Comparison of ENCODE assay signal across 22 cellular contexts in genomic region chr20:42986143-42986773, GRCh38.
"Had no signal": no experiment of that assay in that cellular context is flagged by ENCODE, and none has a peak within 500 bp of the region (broad histone marks: within the 10 kb centered on the region; RNA-seq: fewer than 3 reads in every experiment).

No MANE protein-coding gene starts in this region.

- H3K27ac ChIP-seq: body of pancreas, dorsolateral prefrontal cortex, hepatocyte, lower lobe of right lung, prostate gland, skin epidermis had no signal

- H3K27me3 ChIP-seq: body of pancreas, hepatocyte had no signal

- H3K9me3 ChIP-seq: body of pancreas, lower lobe of right lung, prostate gland had no signal

- H3K4me3 ChIP-seq: body of pancreas, dorsolateral prefrontal cortex, hepatocyte, lower lobe of right lung, prostate gland, skin epidermis had no signal

- H3K4me1 ChIP-seq: lower lobe of right lung, prostate gland had no signal

- H3K36me3 ChIP-seq: lower lobe of right lung, prostate gland had no signal

- DNase-seq: activated CD4-positive, alpha-beta memory T cell treated with anti-CD3 and anti-CD28 coated beads, Interleukin-2, amount 10 ng/mL, durations not matched to agents 7 days and 5 days; activated CD4-positive, alpha-beta T cell treated with anti-CD3 and anti-CD28 coated beads for 36 hours; activated CD8-positive, alpha-beta memory T cell treated with anti-CD3 and anti-CD28 coated beads, Interleukin-2, amount 10 ng/mL, durations not matched to agents 7 days and 5 days; activated naive CD4-positive, alpha-beta T cell treated with Interleukin-2 at 50 U/mL for 16 hours; activated naive CD8-positive, alpha-beta T cell treated with anti-CD3 and anti-CD28 coated beads, Interleukin-2, amount 10 ng/mL, durations not matched to agents 7 days and 5 days; body of pancreas; central memory CD4-positive, alpha-beta T cell; dorsolateral prefrontal cortex; foreskin fibroblast; lower lobe of right lung; nephron progenitor cell; nucleus accumbens; right cardiac atrium; stimulated activated CD4-positive, alpha-beta T cell treated with anti-CD3 and anti-CD28 coated beads, Interleukin-15, amount 100 ng/mL, for 24 hours; stimulated activated CD4-positive, alpha-beta T cell treated with anti-CD3 and anti-CD28 coated beads, Interleukin-2, amount 100 ng/mL, for 48 hours; stimulated activated naive CD8-positive, alpha-beta T cell treated with anti-CD3 and anti-CD28 coated beads, Interleukin-15, amount 100 ng/mL, for 72 hours; trophoblast cell had no signal

- FAIRE-seq: colon had no signal

- ATAC-seq: activated CD4-positive, alpha-beta T cell treated with anti-CD3 and anti-CD28 coated beads for 36 hours; activated CD8-positive, alpha-beta memory T cell treated with anti-CD3 and anti-CD28 coated beads, Interleukin-2, amount 10 ng/mL, durations not matched to agents 7 days and 5 days; activated T-helper 17 cell treated with anti-CD3 and anti-CD28 coated beads, Interleukin-2, amount 50 U/mL, for 72 hours; body of pancreas; lower lobe of right lung; right cardiac atrium; stimulated activated naive CD8-positive, alpha-beta T cell treated with anti-CD3 and anti-CD28 coated beads, Interleukin-15, amount 100 ng/mL, for 72 hours had no signal
